1 cellular context compared by ENCODE assay signal in genomic region chr9:91191443-91192378, GRCh38.
TF ChIP-seq lines count a peak whose summit lies in the region.

No MANE protein-coding gene starts in this region.

TF ChIP-seq in GM12878, 131 proteins besides CTCF, POLR2A, EP300 and RAD21 (continued from another document):
- TF ChIP-seq MTA2 (IDR thresholded peaks at IDR 0.05; ENCODE audit: low read depth) (peak; percentile 41), BHLHE40 (IDR thresholded peaks at IDR 0.05; ENCODE audit: borderline replicate concordance in 1 of 2, low read depth in 2 of 2, low read length in 1 of 2) (peak; percentile 71 to 76; a peak in 3 of 4 replicates), LARP7 (IDR thresholded peaks at IDR 0.05) (no peak), MYB (IDR thresholded peaks at IDR 0.05; ENCODE audit: borderline replicate concordance, low read depth, low read length) (no peak), MEF2B (IDR thresholded peaks at IDR 0.05; ENCODE audit: partially characterized antibody, poor library complexity, severe bottlenecking) (peak; percentile 35), PML (IDR thresholded peaks at IDR 0.05; ENCODE audit: low read length) (no peak), FOS (IDR thresholded peaks at IDR 0.05; ENCODE audit: borderline replicate concordance, extremely low read depth, insufficient read length) (no peak)
TF ChIP-seq in GM12878: peak in this region for 8.
